8 cellular contexts compared by ENCODE assay signal in the genomic region with DNA sequence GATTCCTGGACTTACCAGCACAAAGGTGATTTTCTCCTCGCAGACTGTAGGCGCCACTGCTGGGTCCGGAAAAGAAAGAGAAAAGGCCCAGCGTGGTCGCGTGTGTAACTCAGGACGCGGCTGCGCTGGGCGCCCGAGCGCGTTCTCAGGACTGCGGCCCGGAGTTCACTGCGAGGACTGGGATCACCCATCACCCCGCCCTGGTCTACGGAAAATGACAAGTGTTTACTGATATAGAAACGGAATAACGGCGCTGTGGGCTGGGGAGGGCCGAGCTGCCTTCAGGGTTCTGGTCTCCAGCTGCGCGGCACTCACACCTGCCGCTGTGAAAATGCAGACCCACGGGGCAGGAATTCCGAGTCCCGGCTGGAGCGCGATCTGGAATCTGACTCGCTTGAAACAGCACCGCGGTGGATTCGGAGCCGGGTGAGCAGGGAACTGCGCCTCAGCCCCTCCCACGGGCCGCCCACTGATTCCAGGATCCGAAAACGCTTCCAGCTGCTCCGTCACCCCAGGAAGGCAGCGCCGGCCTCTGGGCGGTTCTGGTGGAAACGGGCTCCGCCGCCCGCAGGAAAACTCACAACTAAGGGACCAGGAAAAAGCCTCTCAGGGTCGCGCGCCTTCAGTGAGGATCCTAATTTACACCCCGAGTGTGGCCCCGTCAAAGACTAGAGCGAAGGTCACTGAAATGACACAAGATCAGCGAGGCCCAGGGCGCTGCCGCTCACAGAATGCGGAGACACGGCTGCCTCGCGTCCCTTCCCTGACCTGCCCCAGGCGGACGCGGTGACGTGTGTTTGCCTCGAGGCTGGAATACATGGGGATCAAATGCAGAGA. TPM values are rescaled to one million over a fixed set of nuclear protein-coding genes. Genes with fewer than 3 reads are reported as not detected.
DNase-seq lines count a peak whose midpoint lies in the region; ATAC-seq and TF ChIP-seq lines count a peak whose summit lies in the region.

No MANE protein-coding gene starts in this region.

- DNase-seq in NT2/D1 (ENCODE audit: low read depth, low spot score): no peak
- peak; percentile 71 for DNase-seq in activated T-cell treated with anti-CD3 and anti-CD28 coated beads, Interleukin-2, amount 50 U/mL, for 24 hours
- no peak for DNase-seq in epithelial cell of proximal tubule (ENCODE audit: low read depth)
- peak; percentile 37 for DNase-seq in middle frontal gyrus (ENCODE audit: extremely low spot score, low spot score)
- peak; percentile 30 to 39 for DNase-seq in stimulated activated CD8-positive, alpha-beta memory T cell treated with anti-CD3 and anti-CD28 coated beads, Interleukin-7, amount 100 ng/mL, for 48 hours (ENCODE audit: extremely low read depth in 1 of 2, low read depth in 1 of 2)

- peaks cover 5% of the 10 kb centered on the region for H3K4me1 ChIP-seq in NT2/D1 (ENCODE audit: insufficient read depth, insufficient read length)

- H3K27ac Mint-ChIP-seq in activated T-cell treated with anti-CD3 and anti-CD28 coated beads, Interleukin-2, amount 50 U/mL, for 24 hours: no peak overlapping the region

- H3K9me3 ChIP-seq in NT2/D1 (ENCODE audit: insufficient read depth, low read length): no peaks in the 10 kb centered on the region

- H3K9ac ChIP-seq in NT2/D1 (ENCODE audit: insufficient read length, low read depth): peak overlapping the region; percentile 64

- peaks cover 71% of the 10 kb centered on the region for H3K27me3 ChIP-seq in NT2/D1 (ENCODE audit: insufficient read depth, insufficient read length)

- peaks cover 35% of the 10 kb centered on the region for H3K4me1 Mint-ChIP-seq in activated T-cell treated with anti-CD3 and anti-CD28 coated beads, Interleukin-2, amount 50 U/mL, for 24 hours (ENCODE audit: low read depth)

- no peaks in the 10 kb centered on the region for H3K9me3 Mint-ChIP-seq in activated T-cell treated with anti-CD3 and anti-CD28 coated beads, Interleukin-2, amount 50 U/mL, for 24 hours

- no peaks in the 10 kb centered on the region for H3K36me3 Mint-ChIP-seq in activated T-cell treated with anti-CD3 and anti-CD28 coated beads, Interleukin-2, amount 50 U/mL, for 24 hours (ENCODE audit: low read depth)

- TF ChIP-seq POLR2A in GM18505 (IDR thresholded peaks at IDR 0.05; ENCODE audit: borderline replicate concordance, extremely low read depth, insufficient read depth, insufficient read length): no peak

- peak; percentile 70 for ATAC-seq in HG03457 (IDR thresholded peaks at IDR 0.05; ENCODE audit: unreplicated experiment)
- ATAC-seq in GM18505 (IDR thresholded peaks at IDR 0.05; ENCODE audit: unreplicated experiment): no peak

- H3K4me3 Mint-ChIP-seq in activated T-cell treated with anti-CD3 and anti-CD28 coated beads, Interleukin-2, amount 50 U/mL, for 24 hours: peak overlapping the region; percentile 78

- peaks cover 52% of the 10 kb centered on the region for H3K27me3 Mint-ChIP-seq in activated T-cell treated with anti-CD3 and anti-CD28 coated beads, Interleukin-2, amount 50 U/mL, for 24 hours

- no peaks in the 10 kb centered on the region for H3K36me3 ChIP-seq in NT2/D1 (ENCODE audit: insufficient read depth, insufficient read length, low read length)

- peak overlapping the region; percentile 30 for H3K4me3 ChIP-seq in GM12875 (ENCODE audit: low read depth, low read length)
- peak overlapping the region; percentile 21 for H3K4me3 ChIP-seq in NT2/D1 (ENCODE audit: insufficient read length, low read depth)
- peak overlapping the region; percentile 64 for H3K4me3 ChIP-seq in epithelial cell of proximal tubule (ENCODE audit: low read depth, low read length)

- TF ChIP-seq CTCF in GM12875 (IDR thresholded peaks at IDR 0.05; ENCODE audit: borderline replicate concordance, insufficient read depth, low read depth, low read length): peak; percentile 32; the same call in 1 of the 2 replicates
- TF ChIP-seq CTCF in epithelial cell of proximal tubule (conservative IDR thresholded peaks at IDR 0.05; ENCODE audit: low read depth, low read length): peak; percentile 42

RNA-seq across cellular contexts. Expression of a gene that starts 34.5 kb away (rescaled TPM):
- 132 and 479 TPM in 2 replicates for total RNA-seq in epithelial cell of proximal tubule

Comparison
In these comparisons a context has a peak if more than half of its experiments do, and no peak if none do; other contexts are left out.
1. DNase-seq: peak in activated T-cell treated with anti-CD3 and anti-CD28 coated beads, Interleukin-2, amount 50 U/mL, for 24 hours (single experiment), middle frontal gyrus (single experiment) and stimulated activated CD8-positive, alpha-beta memory T cell treated with anti-CD3 and anti-CD28 coated beads, Interleukin-7, amount 100 ng/mL, for 48 hours (2 of 2); none in NT2/D1 (single experiment) and epithelial cell of proximal tubule (single experiment).
2. Peak in every context shown above with its lines, with median percentiles within 50 percentile points of each other: H3K4me3 ChIP-seq.